ENCODE assay signal across 4 cellular contexts in genomic region chr18:14489256-14490014, GRCh38. TPM values are rescaled to one million over a fixed set of nuclear protein-coding genes. Genes with fewer than 3 reads are reported as not detected.
"Had no signal": no experiment of that assay in that cellular context is flagged by ENCODE, and none has a peak within 500 bp of the region (broad histone marks: within the 10 kb centered on the region; RNA-seq: fewer than 3 reads in every experiment).

No MANE protein-coding gene starts in this region.

RNA-seq across cellular contexts. Expression of gene POTEC, which starts 54.0 kb away (rescaled TPM):
- total RNA-seq: H9, HT-29, IMR-90, K562 had no signal
- polyA plus RNA-seq: IMR-90 had no signal
